ENCODE assay signal across 8 cellular contexts in genomic region chr6:159106627-159107241, GRCh38.
DNase-seq lines count a peak whose midpoint lies in the region; ATAC-seq and TF ChIP-seq lines count a peak whose summit lies in the region.

No MANE protein-coding gene starts in this region.

- DNase-seq in AG08395 (ENCODE audit: low spot score) (peak; percentile 67), NK-92 (lab: John Stamatoyannopoulos, UW; ENCODE audit: unreplicated experiment) (peak; percentile 43), nephron progenitor cell (peak; percentile 61), superior temporal gyrus (ENCODE audit: extremely low spot score) (peak; percentile 97)
- peak; percentile 94 for DNase-seq in activated CD8-positive, alpha-beta memory T cell treated with anti-CD3 and anti-CD28 coated beads, Interleukin-2, amount 10 ng/mL, durations not matched to agents 7 days and 5 days

- peaks cover 73% of the 10 kb centered on the region for H3K4me1 Mint-ChIP-seq in activated CD8-positive, alpha-beta memory T cell treated with anti-CD3 and anti-CD28 coated beads, Interleukin-2, amount 10 ng/mL, durations not matched to agents 7 days and 5 days
- H3K4me1 Mint-ChIP-seq in nephron progenitor cell = peaks cover 18% of the 10 kb centered on the region

- no peaks in the 10 kb centered on the region for H3K9me3 Mint-ChIP-seq in activated CD8-positive, alpha-beta memory T cell treated with anti-CD3 and anti-CD28 coated beads, Interleukin-2, amount 10 ng/mL, durations not matched to agents 7 days and 5 days (ENCODE audit: low read depth)
- H3K9me3 Mint-ChIP-seq in nephron progenitor cell = no peaks in the 10 kb centered on the region

- no peak for TF ChIP-seq CTCF in nephron progenitor cell (IDR thresholded peaks at IDR 0.05)

- H3K36me3 Mint-ChIP-seq in activated CD8-positive, alpha-beta memory T cell treated with anti-CD3 and anti-CD28 coated beads, Interleukin-2, amount 10 ng/mL, durations not matched to agents 7 days and 5 days = no peaks in the 10 kb centered on the region
- H3K36me3 Mint-ChIP-seq in nephron progenitor cell (ENCODE audit: low read depth) = no peaks in the 10 kb centered on the region

- CTCF ChIA-PET in activated CD8-positive, alpha-beta memory T cell treated with anti-CD3 and anti-CD28 coated beads, Interleukin-2, amount 10 ng/mL, durations not matched to agents 7 days and 5 days (lab: Charles Lee) = interaction anchor here (1.1 to 11.0 kb wide), 12 partner anchors 12 to 113 kb away, joined by 3 to 320 read pairs (median 6); partner anchors contain the start of genes RSPH3 and TAGAP

- peak; percentile 85 for ATAC-seq in GM18868 (IDR thresholded peaks at IDR 0.05; ENCODE audit: unreplicated experiment)
- ATAC-seq in HG03095 (IDR thresholded peaks at IDR 0.05; ENCODE audit: unreplicated experiment) = peak; percentile 81
- ATAC-seq in activated CD8-positive, alpha-beta memory T cell treated with anti-CD3 and anti-CD28 coated beads, Interleukin-2, amount 10 ng/mL, durations not matched to agents 7 days and 5 days = peak; percentile 84
- peak; percentile 79 for ATAC-seq in esophagus mucosa

- H3K27me3 Mint-ChIP-seq in activated CD8-positive, alpha-beta memory T cell treated with anti-CD3 and anti-CD28 coated beads, Interleukin-2, amount 10 ng/mL, durations not matched to agents 7 days and 5 days = no peaks in the 10 kb centered on the region
- peaks cover 14% of the 10 kb centered on the region for H3K27me3 Mint-ChIP-seq in nephron progenitor cell (ENCODE audit: low read depth, poor library complexity)

- peak overlapping the region; percentile 92 for H3K27ac Mint-ChIP-seq in activated CD8-positive, alpha-beta memory T cell treated with anti-CD3 and anti-CD28 coated beads, Interleukin-2, amount 10 ng/mL, durations not matched to agents 7 days and 5 days
- no peak overlapping the region for H3K27ac Mint-ChIP-seq in nephron progenitor cell

- H3K4me3 Mint-ChIP-seq in activated CD8-positive, alpha-beta memory T cell treated with anti-CD3 and anti-CD28 coated beads, Interleukin-2, amount 10 ng/mL, durations not matched to agents 7 days and 5 days = peak overlapping the region; percentile 68
- no peak overlapping the region for H3K4me3 Mint-ChIP-seq in nephron progenitor cell

Comparison
In these comparisons a context has a peak if more than half of its experiments do, and no peak if none do; other contexts are left out.
1. Peak in every context shown above with its lines: DNase-seq and ATAC-seq.
2. DNase-seq: peak in every context shown above with its lines; median percentile 97 in superior temporal gyrus; 94 in activated CD8-positive, alpha-beta memory T cell treated with anti-CD3 and anti-CD28 coated beads, Interleukin-2, amount 10 ng/mL, durations not matched to agents 7 days and 5 days; 67 in AG08395; 61 in nephron progenitor cell; 43 in NK-92.